In the genomic region with DNA sequence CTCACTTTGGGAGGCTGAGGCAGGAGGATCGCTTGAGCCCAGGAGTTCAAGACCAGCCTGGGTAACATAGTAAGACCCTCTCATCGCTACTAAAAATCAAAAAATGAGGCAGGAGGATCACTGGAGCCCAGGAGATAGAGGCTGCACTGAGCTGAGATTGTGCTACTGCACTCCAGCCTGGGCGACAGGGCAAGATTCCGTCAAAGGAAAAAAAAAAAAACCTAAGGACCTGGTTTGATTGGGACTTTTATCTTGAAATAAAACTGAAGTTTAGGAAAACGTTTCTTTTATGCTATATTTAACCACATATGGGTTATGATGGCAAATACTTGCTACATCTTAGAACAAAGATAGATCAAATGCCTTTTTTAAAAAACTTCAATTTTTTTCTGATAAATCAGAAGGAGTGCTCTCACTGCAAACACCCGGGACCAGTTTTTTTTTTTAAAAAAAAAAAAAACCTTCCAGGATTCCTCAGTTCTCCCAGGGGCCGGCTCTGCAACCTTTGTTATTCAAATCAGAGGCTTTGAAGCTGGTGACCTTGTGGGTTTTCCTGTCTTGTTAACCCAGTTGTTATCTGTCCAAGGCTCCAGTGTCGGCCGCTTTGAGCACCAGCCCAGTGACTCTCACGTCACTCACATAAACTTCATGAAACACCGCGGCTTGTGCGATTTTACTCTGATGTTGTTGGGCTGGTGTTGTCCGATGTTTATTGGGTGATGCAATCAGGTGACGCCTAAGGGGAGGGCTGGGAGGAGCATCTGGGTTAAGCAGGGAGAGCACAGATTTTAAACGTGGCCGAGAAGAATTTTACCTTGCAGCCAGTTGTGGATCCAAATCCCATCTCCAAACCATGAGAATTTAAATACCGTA, we compare ENCODE assay signal across 1 cellular context.
TF ChIP-seq lines count a peak whose summit lies in the region.

No MANE protein-coding gene starts in this region.

TF ChIP-seq in HEK293, 187 proteins besides CTCF, POLR2A, EP300 and RAD21 (continued from another document):
- TF ChIP-seq HIC1 (tag by site-specific recombination; IDR thresholded peaks at IDR 0.05) (no peak), ZNF76 (tag by site-specific recombination; IDR thresholded peaks at IDR 0.05; ENCODE audit: borderline replicate concordance, low read depth) (peak; percentile 67; the same call in 1 of the 2 replicates), ZNF664 (tag by site-specific recombination; IDR thresholded peaks at IDR 0.05) (no peak), ZFP3 (tag by site-specific recombination; IDR thresholded peaks at IDR 0.05; ENCODE audit: low read depth) (no peak), ZBTB26 (tag by site-specific recombination; optimal IDR thresholded peaks at IDR 0.05) (no peak), ZNF629 (tag by site-specific recombination; IDR thresholded peaks at IDR 0.05) (peak; percentile 97), ZNF624 (tag by site-specific recombination; IDR thresholded peaks at IDR 0.05) (no peak), ZBTB6 (tag by site-specific recombination; IDR thresholded peaks at IDR 0.05) (no peak), ZXDB (tag by site-specific recombination; IDR thresholded peaks at IDR 0.05) (peak; percentile 48; the same call in 1 of the 2 replicates), ZNF362 (tag by site-specific recombination; IDR thresholded peaks at IDR 0.05) (peak; percentile 69), TRIM28 (IDR thresholded peaks at IDR 0.05; ENCODE audit: borderline replicate concordance, low read length) (peak; percentile 78; the same call in 1 of the 2 replicates), ZNF571 (tag by site-specific recombination; IDR thresholded peaks at IDR 0.05) (no peak), ZNF354C (tag by site-specific recombination; IDR thresholded peaks at IDR 0.05; ENCODE audit: borderline replicate concordance, low read depth) (no peak), ZBTB8A (tag by site-specific recombination; IDR thresholded peaks at IDR 0.05) (0 out of 2 replicates have a peak, but pooled peaks have one; percentile 17), ZNF776 (tag by site-specific recombination; IDR thresholded peaks at IDR 0.05; ENCODE audit: borderline replicate concordance) (no peak), ZNF175 (tag by site-specific recombination; IDR thresholded peaks at IDR 0.05) (no peak), ZBTB17 (tag by site-specific recombination; IDR thresholded peaks at IDR 0.05) (peak; percentile 83), TCF7L2 (IDR thresholded peaks at IDR 0.05; ENCODE audit: borderline replicate concordance, low read depth, low read length) (peak; percentile 99), PRDM1 (tag by site-specific recombination; IDR thresholded peaks at IDR 0.05) (no peak), MYNN (tag by site-specific recombination; IDR thresholded peaks at IDR 0.05; ENCODE audit: borderline replicate concordance) (peak; percentile 94), HOXA7 (CRISPR knock-in tag; IDR thresholded peaks at IDR 0.05; ENCODE audit: borderline replicate concordance) (no peak), ZNF394 (tag by site-specific recombination; IDR thresholded peaks at IDR 0.05; ENCODE audit: borderline replicate concordance) (peak; percentile 72; the same call in 1 of the 2 replicates), FEZF1 (tag by site-specific recombination; IDR thresholded peaks at IDR 0.05) (no peak), ZNF155 (tag by site-specific recombination; IDR thresholded peaks at IDR 0.05) (no peak), ZNF133 (tag by site-specific recombination; IDR thresholded peaks at IDR 0.05) (peak; percentile 74), KLF7 (tag by site-specific recombination; IDR thresholded peaks at IDR 0.05; ENCODE audit: borderline replicate concordance) (peak; percentile 35; the same call in 1 of the 2 replicates), SP7 (tag by site-specific recombination; IDR thresholded peaks at IDR 0.05) (peak; percentile 58; the same call in 1 of the 2 replicates), ZNF214 (tag by site-specific recombination; IDR thresholded peaks at IDR 0.05; ENCODE audit: borderline replicate concordance) (no peak), KLF8 (tag by site-specific recombination; IDR thresholded peaks at IDR 0.05) (peak; percentile 71), SP3 (tag by site-specific recombination; IDR thresholded peaks at IDR 0.05) (peak; percentile 64), WT1 (tag by site-specific recombination; IDR thresholded peaks at IDR 0.05) (0 out of 2 replicates have a peak, but pooled peaks have one; percentile 29), ZBTB21 (tag by site-specific recombination; IDR thresholded peaks at IDR 0.05) (peak; percentile 94), ZNF510 (tag by site-specific recombination; IDR thresholded peaks at IDR 0.05; ENCODE audit: insufficient replicate concordance) (no peak), KLF16 (tag by site-specific recombination; IDR thresholded peaks at IDR 0.05) (no peak), GFI1B (tag by site-specific recombination; IDR thresholded peaks at IDR 0.05) (0 out of 2 replicates have a peak, but pooled peaks have one; percentile 23)
- TF ChIP-seq, protein P1, sequence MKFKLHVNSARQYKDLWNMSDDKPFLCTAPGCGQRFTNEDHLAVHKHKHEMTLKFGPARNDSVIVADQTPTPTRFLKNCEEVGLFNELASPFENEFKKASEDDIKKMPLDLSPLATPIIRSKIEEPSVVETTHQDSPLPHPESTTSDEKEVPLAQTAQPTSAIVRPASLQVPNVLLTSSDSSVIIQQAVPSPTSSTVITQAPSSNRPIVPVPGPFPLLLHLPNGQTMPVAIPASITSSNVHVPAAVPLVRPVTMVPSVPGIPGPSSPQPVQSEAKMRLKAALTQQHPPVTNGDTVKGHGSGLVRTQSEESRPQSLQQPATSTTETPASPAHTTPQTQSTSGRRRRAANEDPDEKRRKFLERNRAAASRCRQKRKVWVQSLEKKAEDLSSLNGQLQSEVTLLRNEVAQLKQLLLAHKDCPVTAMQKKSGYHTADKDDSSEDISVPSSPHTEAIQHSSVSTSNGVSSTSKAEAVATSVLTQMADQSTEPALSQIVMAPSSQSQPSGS (tag by site-specific recombination; IDR thresholded peaks at IDR 0.05; ENCODE audit: low read depth): peak; percentile 83
- TF ChIP-seq, protein P2, sequence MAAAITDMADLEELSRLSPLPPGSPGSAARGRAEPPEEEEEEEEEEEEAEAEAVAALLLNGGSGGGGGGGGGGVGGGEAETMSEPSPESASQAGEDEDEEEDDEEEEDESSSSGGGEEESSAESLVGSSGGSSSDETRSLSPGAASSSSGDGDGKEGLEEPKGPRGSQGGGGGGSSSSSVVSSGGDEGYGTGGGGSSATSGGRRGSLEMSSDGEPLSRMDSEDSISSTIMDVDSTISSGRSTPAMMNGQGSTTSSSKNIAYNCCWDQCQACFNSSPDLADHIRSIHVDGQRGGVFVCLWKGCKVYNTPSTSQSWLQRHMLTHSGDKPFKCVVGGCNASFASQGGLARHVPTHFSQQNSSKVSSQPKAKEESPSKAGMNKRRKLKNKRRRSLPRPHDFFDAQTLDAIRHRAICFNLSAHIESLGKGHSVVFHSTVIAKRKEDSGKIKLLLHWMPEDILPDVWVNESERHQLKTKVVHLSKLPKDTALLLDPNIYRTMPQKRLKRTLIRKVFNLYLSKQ (tag by site-specific recombination; IDR thresholded peaks at IDR 0.05; ENCODE audit: borderline replicate concordance): no peak
